8 cellular contexts compared by ENCODE assay signal in genomic region chr11:134313379-134313778, GRCh38. TPM values are rescaled to one million over a fixed set of nuclear protein-coding genes. Genes with fewer than 3 reads are reported as not detected.
"Had no signal": no experiment of that assay in that cellular context is flagged by ENCODE, and none has a peak within 500 bp of the region (broad histone marks: within the 10 kb centered on the region; RNA-seq: fewer than 3 reads in every experiment).

No MANE protein-coding gene starts in this region.

- H3K36me3 ChIP-seq: HAP-1 had no signal

- H3K27ac ChIP-seq: HL-60 had no signal

- H3K9me3 ChIP-seq: HAP-1 had no signal

- ATAC-seq: HCT116, HepG2 had no signal

- H3K4me3 ChIP-seq: HAP-1 had no signal

- H3K4me3 Mint-ChIP-seq: HFFc6 had no signal

- DNase-seq: GOT3, HFFc6, KBM-7 had no signal

- H3K27ac Mint-ChIP-seq: HFFc6, IgD-negative memory B cell had no signal

- H3K4me1 Mint-ChIP-seq: IgD-negative memory B cell had no signal

- H3K4me1 ChIP-seq: HAP-1 had no signal

RNA-seq across cellular contexts. Expression of gene GLB1L2, which starts 18.4 kb away (rescaled TPM):
- total RNA-seq: HFFc6 had no signal

RNA-seq across cellular contexts. Expression of gene GLB1L3, which starts 37.2 kb away (rescaled TPM):
- total RNA-seq: HepG2, HFFc6 had no signal
